20 cellular contexts compared by ENCODE assay signal in the genomic region with DNA sequence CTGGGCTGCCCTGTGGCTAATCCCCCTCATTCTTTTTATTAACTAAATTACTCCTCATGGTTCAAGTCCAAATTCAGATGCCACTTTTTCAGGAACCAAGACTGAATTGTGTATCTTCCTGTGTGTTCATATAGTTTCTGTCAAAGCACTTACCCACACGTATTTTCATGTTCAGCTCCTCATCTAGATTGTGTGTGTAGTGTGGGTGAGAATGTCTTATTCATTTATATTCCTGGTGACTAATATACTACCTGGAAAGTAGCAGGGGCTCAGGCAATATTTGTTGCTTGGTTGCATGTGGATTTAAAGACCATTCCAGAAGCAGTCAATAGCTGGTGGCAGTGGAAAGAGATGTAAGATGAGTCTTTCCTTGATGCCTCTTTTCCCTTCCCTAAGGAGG.
"Had no signal": no experiment of that assay in that cellular context is flagged by ENCODE, and none has a peak within 500 bp of the region (broad histone marks: within the 10 kb centered on the region; RNA-seq: fewer than 3 reads in every experiment).

No MANE protein-coding gene starts in this region.

- H3K27ac Mint-ChIP-seq: activated CD4-positive, alpha-beta memory T cell treated with anti-CD3 and anti-CD28 coated beads for 36 hours; mesothelial cell of epicardium; type B pancreatic cell had no signal

- ATAC-seq: activated T-cell treated with anti-CD3 and anti-CD28 coated beads, Interleukin-2, amount 50 U/mL, for 4 hours; esophagus mucosa; gastrocnemius medialis; left lobe of liver had no signal

- H3K27me3 Mint-ChIP-seq: activated CD4-positive, alpha-beta memory T cell treated with anti-CD3 and anti-CD28 coated beads for 36 hours; type B pancreatic cell had no signal

- H3K9me3 Mint-ChIP-seq: activated CD4-positive, alpha-beta memory T cell treated with anti-CD3 and anti-CD28 coated beads for 36 hours; activated T-cell treated with anti-CD3 and anti-CD28 coated beads, Interleukin-2, amount 50 U/mL, for 4 hours; type B pancreatic cell had no signal

- DNase-seq: activated CD4-positive, alpha-beta memory T cell treated with anti-CD3 and anti-CD28 coated beads for 36 hours; activated naive CD4-positive, alpha-beta T cell; activated T-cell treated with anti-CD3 and anti-CD28 coated beads, Interleukin-2, amount 50 U/mL, for 4 hours; aorta; gastrocnemius medialis; heart left ventricle; kidney; stimulated activated CD4-positive, alpha-beta T cell treated with anti-CD3 and anti-CD28 coated beads, Interleukin-12 subunit alpha, Interleukin-12 subunit beta, amount 100 ng/mL, for 4 hours; stimulated activated CD4-positive, alpha-beta T cell treated with anti-CD3 and anti-CD28 coated beads, Interleukin-1b, Interleukin-23, amount 100 ng/mL, for 48 hours; stimulated activated CD8-positive, alpha-beta memory T cell treated with anti-CD3 and anti-CD28 coated beads, Interleukin-4, amount 100 ng/mL, for 48 hours; stomach; T-helper 2 cell; WERI-Rb-1 had no signal

- H3K9me3 ChIP-seq: gastrocnemius medialis, heart left ventricle, prostate gland, right atrium auricular region, stomach had no signal

- H3K4me3 Mint-ChIP-seq: activated CD4-positive, alpha-beta memory T cell treated with anti-CD3 and anti-CD28 coated beads for 36 hours; activated T-cell treated with anti-CD3 and anti-CD28 coated beads, Interleukin-2, amount 50 U/mL, for 4 hours; mesothelial cell of epicardium; neural crest cell; type B pancreatic cell had no signal

- H3K4me1 Mint-ChIP-seq: mesothelial cell of epicardium, neural crest cell had no signal
